In genomic region chr1:36463773-36464604, GRCh38 we compare ENCODE assay signal across 8 cellular contexts.
A peak's percentile ranks its signal among the peaks of the same experiment; 100 is the strongest.
DNase-seq lines count a peak whose midpoint lies in the region; ATAC-seq lines count a peak whose summit lies in the region.

TSS of gene MRPS15 (minus strand) at chr1:36464384. CDS start at chr1:36464275, 109 bp downstream.

- peak within 1 kb of the TSS; percentile 97 for H3K27ac ChIP-seq in cingulate gyrus (ENCODE audit: low read depth, low read length)

- peak; percentile 80 for ATAC-seq in HG03442 (IDR thresholded peaks at IDR 0.05; ENCODE audit: unreplicated experiment)

- DNase-seq in Ammon's horn (ENCODE audit: low spot score) = peak; percentile 98
- DNase-seq in GM19238 (ENCODE audit: insufficient read length, low spot score) = peak; percentile 86
- DNase-seq in NCI-H524 (lab: John Stamatoyannopoulos, UW) = peak; percentile 76 to 90
- peak; percentile 94 to 96 for DNase-seq in activated CD4-positive, alpha-beta T cell treated with anti-CD3 and anti-CD28 coated beads for 4 hours
- DNase-seq in kidney tubule cell (ENCODE audit: low spot score) = peak; percentile 93
- DNase-seq in stimulated activated CD4-positive, alpha-beta T cell treated with anti-CD3 and anti-CD28 coated beads, Interleukin-1b, Interleukin-23, amount 100 ng/mL, for 24 hours (ENCODE audit: low read depth in 4 of 4, low spot score in 1 of 4) = peak; percentile 82 to 94 (median 92)

Comparison
In these comparisons a context has a peak if more than half of its experiments do, and no peak if none do; other contexts are left out.
1. Peak in every context shown above with its lines: DNase-seq, ATAC-seq and H3K27ac ChIP-seq.